Comparison of ENCODE assay signal across 25 cellular contexts in the genomic region with DNA sequence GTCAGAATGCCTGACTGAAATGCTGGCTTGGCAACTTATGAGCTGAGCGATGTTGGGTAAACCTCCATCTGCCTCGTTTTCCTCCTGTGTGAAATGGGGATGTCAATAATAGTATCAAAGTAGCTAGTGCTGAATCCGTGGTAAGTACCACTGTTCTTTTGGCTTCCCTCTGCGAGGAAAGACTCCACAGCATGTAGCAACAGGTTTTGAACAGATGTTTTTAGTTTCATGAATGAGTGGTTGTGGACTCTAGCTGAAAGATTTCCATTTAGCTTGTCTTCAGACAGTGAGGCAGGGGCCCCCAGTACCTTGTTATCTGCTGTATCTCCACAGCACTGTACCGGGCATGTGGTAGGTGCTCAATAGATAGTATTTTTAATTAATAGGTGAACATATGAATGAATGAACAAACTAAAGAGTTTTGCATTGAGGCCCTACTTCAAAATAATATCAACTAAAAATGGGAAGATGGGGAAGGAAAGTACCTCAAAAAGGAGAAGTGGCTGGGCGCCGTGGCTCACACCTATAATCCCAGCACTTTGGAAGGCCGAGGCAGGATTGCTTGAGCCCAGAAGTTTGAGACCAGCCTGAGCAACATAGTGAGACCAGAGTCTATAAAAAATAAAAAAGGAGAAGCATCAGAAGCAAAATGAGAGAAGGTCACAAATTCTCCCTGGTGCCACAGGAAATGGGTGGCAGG. TPM values are rescaled to one million over a fixed set of nuclear protein-coding genes. Genes with fewer than 3 reads are reported as not detected.
DNase-seq lines count a peak whose midpoint lies in the region; TF ChIP-seq lines count a peak whose summit lies in the region.
"Had no signal": no experiment of that assay in that cellular context is flagged by ENCODE, and none has a peak within 500 bp of the region (broad histone marks: within the 10 kb centered on the region; RNA-seq: fewer than 3 reads in every experiment).

No MANE protein-coding gene starts in this region.

- peaks cover 9% of the 10 kb centered on the region for H3K27me3 Mint-ChIP-seq in glutamatergic neuron (ENCODE audit: unreplicated experiment)

- H3K27ac ChIP-seq in HEK293 (ENCODE audit: extremely low read depth, low read depth, low read length): no peak overlapping the region
- H3K27ac ChIP-seq in mammary epithelial cell (ENCODE audit: insufficient read depth, low read depth, low read length): no peak overlapping the region
- H3K27ac ChIP-seq in mesendoderm (ENCODE audit: low read depth, low read length): no peak overlapping the region
- H3K27ac ChIP-seq: HL-60, Peyer's patch had no signal

- intact Hi-C loops in mammary epithelial cell (cut with micrococcal nuclease): loop anchor here (1.0 kb wide), 1 partner anchor 8 kb away; no protein-coding TSS in a partner anchor

- no peak overlapping the region for H3K9ac ChIP-seq in mammary epithelial cell (ENCODE audit: insufficient read depth, low read length)
- H3K9ac ChIP-seq in mesendoderm (ENCODE audit: low read length): no peak overlapping the region
- H3K9ac ChIP-seq: SK-N-SH had no signal

- no peaks in the 10 kb centered on the region for H3K79me1 ChIP-seq in mesendoderm (ENCODE audit: low read length)

- H3K9me3 ChIP-seq in HEK293 (ENCODE audit: control insufficient read depth, insufficient read depth, low read depth, low read length) (no peaks in the 10 kb centered on the region), mammary epithelial cell (replicated peaks; ENCODE audit: insufficient read depth, low read length) (no peaks in the 10 kb centered on the region)
- H3K9me3 ChIP-seq: Peyer's patch, SK-N-SH had no signal

- DNase-seq in NCI-H2171 treated with DMSO at 0.1 percent for 48 hours (lab: John Stamatoyannopoulos, UW) (peak; percentile 72), mammary epithelial cell (peak; percentile 52), mesendoderm (no peak), SHP77 treated with DMSO at 0.1 percent for 48 hours (lab: John Stamatoyannopoulos, UW) (no peak), glutamatergic neuron (no peak)
- DNase-seq in stimulated activated CD4-positive, alpha-beta T cell treated with anti-CD3 and anti-CD28 coated beads, Interleukin-1b, Interleukin-23, amount 100 ng/mL, for 48 hours: no peak
- DNase-seq in stimulated activated CD8-positive, alpha-beta memory T cell treated with anti-CD3 and anti-CD28 coated beads, Interleukin-4, amount 100 ng/mL, for 48 hours: no peak
- DNase-seq: AML-193; CD4-positive, CD25-positive, alpha-beta regulatory T cell; COR-L47; DMS153; GF-D8; HCEC 1CT; IMR-90; NCI-H1105 treated with DMSO at 0.1 percent for 48 hours; NCI-H187; NCI-H446; NCI-H526 treated with DMSO at 0.1 percent for 48 hours; NK-92 treated with Interleukin-12 subunit alpha and Interleukin-12 subunit beta, amount 100 ng/mL, for 24 hours; Peyer's patch; Right ventricle myocardium superior; SK-N-SH had no signal

- H2AK5ac ChIP-seq in mesendoderm (ENCODE audit: low read length): no peak overlapping the region

- TF ChIP-seq CTCF in HEK293 (tag by site-specific recombination; IDR thresholded peaks at IDR 0.05) (no peak), mammary epithelial cell (conservative IDR thresholded peaks at IDR 0.05 in 1 of 2, IDR thresholded peaks at IDR 0.05 in 1 of 2; ENCODE audit: extremely low read depth in 1 of 2, insufficient read depth in 1 of 2, low read depth in 1 of 2, low read length in 2 of 2) (no peak), glutamatergic neuron (IDR thresholded peaks at IDR 0.05; ENCODE audit: partially characterized antibody, unreplicated experiment) (no peak)

- no peak overlapping the region for H3K4me3 ChIP-seq in HEK293 (ENCODE audit: low read depth, low read length)
- H3K4me3 ChIP-seq in mammary epithelial cell (replicated peaks in 1 of 3; ENCODE audit: insufficient read depth in 1 of 3, low read depth in 2 of 3, low read length in 3 of 3): no peak overlapping the region
- no peak overlapping the region for H3K4me3 ChIP-seq in mesendoderm (ENCODE audit: low read length)
- H3K4me3 ChIP-seq: GM23338, Peyer's patch had no signal

- in situ Hi-C loops in mammary epithelial cell (cut with MboI; ENCODE audit: low sequenced_read_pairs in 2 of 2): no loop called here

- H2AFZ ChIP-seq in mammary epithelial cell (ENCODE audit: low read depth, low read length): peak overlapping the region; percentile 54
- H2AFZ ChIP-seq: GM23338 had no signal

- no peaks in the 10 kb centered on the region for H4K20me1 ChIP-seq in mammary epithelial cell (ENCODE audit: insufficient read depth, low read length)

- 40% methylated on average over 8 of the region's 8 CpGs for WGBS in mammary epithelial cell (ENCODE audit: low coverage, missing lambda C conversion rate)
- no CpG with 5 or more reads among the region's 8 CpGs for WGBS in mesendoderm (ENCODE audit: extremely low coverage, insufficient coverage, low lambda C conversion rate)

- no peak overlapping the region for H3K4me3 Mint-ChIP-seq in glutamatergic neuron (ENCODE audit: unreplicated experiment)
- H3K4me3 Mint-ChIP-seq: GM23338 had no signal

- H3K79me2 ChIP-seq in mammary epithelial cell (ENCODE audit: insufficient read depth, low read length) (no peaks in the 10 kb centered on the region), mesendoderm (ENCODE audit: control insufficient read depth, insufficient read depth, low read length) (no peaks in the 10 kb centered on the region)

- H3K4me1 ChIP-seq in HEK293 (ENCODE audit: control insufficient read depth, insufficient read depth, low read length): no peaks in the 10 kb centered on the region
- peaks cover 15% of the 10 kb centered on the region for H3K4me1 ChIP-seq in mammary epithelial cell (ENCODE audit: insufficient read depth, low read length)
- peaks cover 9% of the 10 kb centered on the region for H3K4me1 ChIP-seq in mesendoderm (ENCODE audit: control insufficient read depth, low read depth, low read length)

- no peak overlapping the region for H4K5ac ChIP-seq in mesendoderm (ENCODE audit: low read length)

- no TSS peak for BruUV-seq in mammary epithelial cell (replicated peaks; lab: Mats Ljungman, UMichigan)

- H3K18ac ChIP-seq in mesendoderm (ENCODE audit: low read length): no peak overlapping the region

- H3K27me3 ChIP-seq in mammary epithelial cell (ENCODE audit: insufficient read depth, low read length) (no peaks in the 10 kb centered on the region), mesendoderm (ENCODE audit: insufficient read depth, low read length, poor library complexity) (no peaks in the 10 kb centered on the region)
- H3K27me3 ChIP-seq: Peyer's patch had no signal

- H2BK5ac ChIP-seq in mesendoderm (ENCODE audit: low read length): no peak overlapping the region

- H3K9me3 Mint-ChIP-seq in glutamatergic neuron (ENCODE audit: unreplicated experiment): peaks cover 4% of the 10 kb centered on the region
- H3K9me3 Mint-ChIP-seq: GM23338 had no signal

- dilution Hi-C loops in mammary epithelial cell (cut with HindIII; ENCODE audit: low sequenced_read_pairs): no loop called here

- no peaks in the 10 kb centered on the region for H3K36me3 Mint-ChIP-seq in glutamatergic neuron (ENCODE audit: unreplicated experiment)
- H3K36me3 Mint-ChIP-seq: CD4-positive, CD25-positive, alpha-beta regulatory T cell had no signal

- no peak overlapping the region for H3K23ac ChIP-seq in mesendoderm (ENCODE audit: low read length)

- no peak overlapping the region for H4K8ac ChIP-seq in mesendoderm (ENCODE audit: low read depth, low read length)

- H3K36me3 ChIP-seq in HEK293 (ENCODE audit: control insufficient read depth in 2 of 2, insufficient read depth in 1 of 2, low read length in 2 of 2) (no peaks in the 10 kb centered on the region), mammary epithelial cell (ENCODE audit: insufficient read depth, low read length) (no peaks in the 10 kb centered on the region), mesendoderm (ENCODE audit: control insufficient read depth, insufficient read depth, low read length) (no peaks in the 10 kb centered on the region)
- H3K36me3 ChIP-seq: Peyer's patch had no signal

- CTCF ChIA-PET in HEK293 (lab: Yijun Ruan, JAX): interaction anchor here (0.5 to 1.2 kb wide), 3 partner anchors 10 to 85 kb away, joined by 3 read pairs; no protein-coding TSS in a partner anchor
- CTCF ChIA-PET in mammary epithelial cell (lab: Charles Lee; ENCODE audit: low non-redundant PET): no interaction called here

- H2BK120ac ChIP-seq in mesendoderm (ENCODE audit: low read depth, low read length): no peak overlapping the region

- H3K27ac Mint-ChIP-seq in glutamatergic neuron (ENCODE audit: unreplicated experiment): no peak overlapping the region
- H3K27ac Mint-ChIP-seq: GM23338 had no signal

- peaks cover 9% of the 10 kb centered on the region for H3K4me1 Mint-ChIP-seq in glutamatergic neuron (ENCODE audit: low read depth, unreplicated experiment)

- POLR2A ChIA-PET in HEK293 (lab: Yijun Ruan, JAX): interaction anchor here (0.7 to 1.3 kb wide), 2 partner anchors 7 to 16 kb away, joined by 3 to 6 read pairs; no protein-coding TSS in a partner anchor

- no peak overlapping the region for H3K4ac ChIP-seq in mesendoderm (ENCODE audit: low read depth, low read length)

- no peak overlapping the region for H2BK15ac ChIP-seq in mesendoderm (replicated peaks; ENCODE audit: low read depth)

- H3K56ac ChIP-seq in mesendoderm (ENCODE audit: low read length): peak overlapping the region; percentile 9

- H3K4me2 ChIP-seq in mammary epithelial cell (ENCODE audit: insufficient read depth, low read depth, low read length): no peak overlapping the region
- no peak overlapping the region for H3K4me2 ChIP-seq in mesendoderm (ENCODE audit: low read length)
- H3K4me2 ChIP-seq: GM23338, SK-N-SH had no signal

TF ChIP-seq in HEK293, 187 proteins besides CTCF, POLR2A, EP300 and RAD21:
- TF ChIP-seq ZNF16 (tag by site-specific recombination; IDR thresholded peaks at IDR 0.05; ENCODE audit: low read depth): no peak
- no peak for TF ChIP-seq ZNF548 (tag by site-specific recombination; IDR thresholded peaks at IDR 0.05)
- TF ChIP-seq HOXC10 (CRISPR knock-in tag; IDR thresholded peaks at IDR 0.05): no peak
- no peak for TF ChIP-seq ZNF19 (tag by site-specific recombination; IDR thresholded peaks at IDR 0.05; ENCODE audit: low read depth)
- no peak for TF ChIP-seq ZEB2 (tag by site-specific recombination; IDR thresholded peaks at IDR 0.05)
- no peak for TF ChIP-seq ZBTB1 (tag by site-specific recombination; IDR thresholded peaks at IDR 0.05)
- TF ChIP-seq SCRT2 (tag by site-specific recombination; IDR thresholded peaks at IDR 0.05): peak; percentile 83
- no peak for TF ChIP-seq ZNF621 (tag by site-specific recombination; IDR thresholded peaks at IDR 0.05)
- no peak for TF ChIP-seq ZNF654 (tag by site-specific recombination; IDR thresholded peaks at IDR 0.05; ENCODE audit: low read depth)

RNA-seq across cellular contexts. Expression of gene DLG5, which starts 5.6 kb away (rescaled TPM):
- 10 to 100 TPM; 40.8 to 76.5 TPM for total RNA-seq in mammary epithelial cell
- 31.5 TPM for polyA plus RNA-seq in mammary epithelial cell
- 142 TPM for polyA minus RNA-seq in mammary epithelial cell
- 58.5 TPM for polyA plus RNA-seq in mesendoderm (2013, experiment 1 of 2)
- 57.0 TPM for polyA plus RNA-seq in mesendoderm (2013, experiment 2 of 2)
- 35.5 TPM for total RNA-seq in glutamatergic neuron (ENCODE audit: unreplicated experiment)

Comparison
In these comparisons a context has a peak if more than half of its experiments do, and no peak if none do; other contexts are left out.
1. DNase-seq: peak in NCI-H2171 treated with DMSO at 0.1 percent for 48 hours (single experiment) and mammary epithelial cell (single experiment); none in mesendoderm (single experiment), stimulated activated CD4-positive, alpha-beta T cell treated with anti-CD3 and anti-CD28 coated beads, Interleukin-1b, Interleukin-23, amount 100 ng/mL, for 48 hours (single experiment), SHP77 treated with DMSO at 0.1 percent for 48 hours (single experiment), glutamatergic neuron (single experiment) and stimulated activated CD8-positive, alpha-beta memory T cell treated with anti-CD3 and anti-CD28 coated beads, Interleukin-4, amount 100 ng/mL, for 48 hours (single experiment).